ENCODE assay signal across 8 cellular contexts in the genomic region with DNA sequence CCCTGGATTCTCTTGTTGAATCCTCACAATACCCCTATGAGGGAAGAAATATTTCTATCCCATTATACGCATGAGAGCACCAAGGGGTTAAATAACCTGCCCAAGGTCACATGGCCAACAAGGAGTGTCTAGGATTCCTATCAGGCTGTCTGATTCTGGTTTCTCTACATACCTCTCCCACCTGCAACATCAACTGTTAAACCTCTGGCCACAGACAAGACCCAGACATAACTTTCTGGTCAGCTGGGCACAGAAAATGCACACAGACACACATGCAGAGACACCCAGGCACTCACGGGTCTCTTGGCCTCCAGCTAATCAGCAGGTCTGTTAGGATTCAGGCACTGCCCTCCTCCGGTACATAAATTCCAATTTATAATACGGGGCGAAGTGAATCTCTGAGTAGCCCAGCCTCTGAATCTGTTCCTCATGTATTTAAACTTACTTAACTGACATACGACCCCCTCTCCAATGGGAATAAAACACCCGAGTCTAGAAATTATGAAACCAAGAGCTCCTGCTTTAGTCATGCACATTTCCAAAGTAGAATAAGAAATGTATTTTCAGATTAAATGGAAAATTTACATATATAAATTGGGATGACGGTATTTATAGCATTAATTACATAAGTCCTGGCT. TPM values are rescaled to one million over a fixed set of nuclear protein-coding genes. Genes with fewer than 3 reads are reported as not detected.
DNase-seq lines count a peak whose midpoint lies in the region; ATAC-seq and TF ChIP-seq lines count a peak whose summit lies in the region.

No MANE protein-coding gene starts in this region.

- H3K27me3 Mint-ChIP-seq in Caco-2 (ENCODE audit: insufficient read depth, unreplicated experiment) (no peaks in the 10 kb centered on the region), osteocyte (ENCODE audit: unreplicated experiment) (no peaks in the 10 kb centered on the region)

- TF ChIP-seq CTCF in Caco-2 (IDR thresholded peaks at IDR 0.05; ENCODE audit: insufficient read depth in 1 of 2, low read depth in 1 of 2, low read length in 1 of 2, severe bottlenecking in 1 of 2, unreplicated experiment in 1 of 2), result no peak
- no peak for TF ChIP-seq CTCF in Peyer's patch (IDR thresholded peaks at IDR 0.05)
- TF ChIP-seq CTCF in epithelial cell of proximal tubule (conservative IDR thresholded peaks at IDR 0.05; ENCODE audit: low read depth, low read length), result no peak
- TF ChIP-seq CTCF in osteocyte (IDR thresholded peaks at IDR 0.05), result no peak

- H3K27me3 ChIP-seq in Caco-2 (replicated peaks; ENCODE audit: control insufficient read depth, insufficient read depth, low read length) (no peaks in the 10 kb centered on the region), Peyer's patch (no peaks in the 10 kb centered on the region)

- H3K4me3 ChIP-seq in Caco-2 (ENCODE audit: low read depth, low read length) (peak overlapping the region; percentile 87), Peyer's patch (peak overlapping the region in 3 of 4 donors; percentile 81 to 98 (median 91)), epithelial cell of proximal tubule (ENCODE audit: low read depth, low read length) (peak overlapping the region; percentile 86)

- peaks cover 43% of the 10 kb centered on the region for H3K4me1 ChIP-seq in Caco-2
- H3K4me1 ChIP-seq in Peyer's patch, result peaks cover 0 to 39% (median 7%) of the 10 kb centered on the region in 4 donors

- POLR2A ChIA-PET in Caco-2 (lab: Charles Lee), result no interaction called here

- H3K4me3 Mint-ChIP-seq in Caco-2 (ENCODE audit: unreplicated experiment) (peak overlapping the region; percentile 73), osteocyte (ENCODE audit: unreplicated experiment) (peak overlapping the region; percentile 76)

- peak; percentile 55 to 56 for DNase-seq in Caco-2
- DNase-seq in Peyer's patch, result peak in 1 of 3 donors; percentile 41
- peak; percentile 36 for DNase-seq in epithelial cell of proximal tubule (ENCODE audit: low read depth)
- DNase-seq in osteocyte (ENCODE audit: extremely low spot score, unreplicated experiment), result no peak
- no peak for DNase-seq in NCI-H345 treated with DMSO at 0.1 percent for 48 hours (lab: John Stamatoyannopoulos, UW; ENCODE audit: unreplicated experiment)
- no peak for DNase-seq in stimulated activated CD4-positive, alpha-beta T cell treated with anti-CD3 and anti-CD28 coated beads, Interleukin-15, amount 100 ng/mL, for 24 hours
- no peak for DNase-seq in DMS153 treated with DMSO at 0.1 percent for 48 hours (lab: John Stamatoyannopoulos, UW; ENCODE audit: unreplicated experiment)

- CTCF ChIA-PET in Caco-2 (lab: Charles Lee), result interaction anchor here (1.0 to 2.7 kb wide), 2 partner anchors 20 to 32 kb away, joined by 3 to 9 read pairs; no protein-coding TSS in a partner anchor

- H3K9me3 Mint-ChIP-seq in Caco-2 (ENCODE audit: unreplicated experiment), result no peaks in the 10 kb centered on the region
- H3K9me3 Mint-ChIP-seq in osteocyte (ENCODE audit: unreplicated experiment), result no peaks in the 10 kb centered on the region

- H3K9me3 ChIP-seq in Caco-2 (no peaks in the 10 kb centered on the region), Peyer's patch (no peaks in the 10 kb centered on the region)

- BruUV-seq in Caco-2 (replicated peaks; lab: Mats Ljungman, UMichigan), result TSS peak; percentile 57

- H3K4me1 Mint-ChIP-seq in Caco-2 (ENCODE audit: low read depth, unreplicated experiment) (peaks cover 26% of the 10 kb centered on the region), osteocyte (ENCODE audit: unreplicated experiment) (peaks cover 40% of the 10 kb centered on the region)

- H3K36me3 ChIP-seq in Caco-2 (ENCODE audit: control insufficient read depth, insufficient read depth, low read length) (no peaks in the 10 kb centered on the region), Peyer's patch (no peaks in the 10 kb centered on the region)

- H3K36me3 Mint-ChIP-seq in Caco-2 (ENCODE audit: insufficient read depth, unreplicated experiment) (peaks cover 5% of the 10 kb centered on the region), osteocyte (ENCODE audit: unreplicated experiment) (no peaks in the 10 kb centered on the region)

- intact Hi-C loops in Caco-2 (cut with micrococcal nuclease; ENCODE audit: unreplicated experiment), result loop anchor here (2.0 kb wide), 2 partner anchors 31 to 45 kb away; no protein-coding TSS in a partner anchor

- ATAC-seq in activated CD4-positive, CD25-positive, alpha-beta regulatory T cell treated with anti-CD3 and anti-CD28 coated beads, Interleukin-2, amount 50 U/mL, for 24 hours, result no peak

- TF ChIP-seq POLR2A in Peyer's patch (IDR thresholded peaks at IDR 0.05), result no peak

- H3K27ac ChIP-seq in Peyer's patch, result peak overlapping the region in 2 of 4 donors; percentile 3 to 63

- peak overlapping the region; percentile 46 for H3K27ac Mint-ChIP-seq in Caco-2 (ENCODE audit: unreplicated experiment)
- H3K27ac Mint-ChIP-seq in osteocyte (ENCODE audit: unreplicated experiment), result peak overlapping the region; percentile 64

RNA-seq across cellular contexts. Expression of gene SEPTIN8, which starts 1.5 kb away (rescaled TPM):
- total RNA-seq in Caco-2 (2022) (54.0 and 60.7 TPM in 2 replicates), Peyer's patch (10 to 100 TPM; 33.6 to 85.8 (median 56.2) TPM), epithelial cell of proximal tubule (38.1 and 51.5 TPM in 2 replicates), osteocyte (57.9 and 60.2 TPM in 2 replicates)

RNA-seq across cellular contexts. Expression of gene CCNI2, which starts 28.3 kb away (rescaled TPM):
- total RNA-seq in Caco-2 (2022) (0.18 TPM in 1 of 2 replicates, not detected in the other), Peyer's patch (10 to 100 TPM in 2 of 4 donors, 1 to 10 TPM in 2; 7.1 to 30.8 (median 11.7) TPM), epithelial cell of proximal tubule (1.1 and 3.8 TPM in 2 replicates), osteocyte (not detected in 2 replicates)

RNA-seq across cellular contexts. Expression of gene SOWAHA, which starts 37.5 kb away (rescaled TPM):
- 3.7 and 4.1 TPM in 2 replicates for total RNA-seq in Caco-2 (2022)
- 100 to 1,000 TPM in 2 of 4 donors, 10 to 100 TPM in 2; 13.2 to 128 (median 97.5) TPM for total RNA-seq in Peyer's patch
- 0.06 and 0.22 TPM in 2 replicates for total RNA-seq in epithelial cell of proximal tubule
- total RNA-seq in osteocyte, result not detected in 2 replicates

RNA-seq across cellular contexts. Expression of gene KIF3A, which starts 38.2 kb away (rescaled TPM):
- 12.7 and 15.3 TPM in 2 replicates for total RNA-seq in Caco-2 (2022)
- total RNA-seq in Peyer's patch, result 10 to 100 TPM in 1 of 4 donors, 1 to 10 TPM in 3; 1.5 to 32.2 (median 4.0) TPM
- total RNA-seq in epithelial cell of proximal tubule, result 5.4 and 7.6 TPM in 2 replicates
- 15.3 and 21.9 TPM in 2 replicates for total RNA-seq in osteocyte

RNA-seq across cellular contexts. Expression of gene SHROOM1, which starts 54.9 kb away (rescaled TPM):
- total RNA-seq in Caco-2 (2022) (15.9 and 17.4 TPM in 2 replicates), Peyer's patch (100 to 1,000 TPM in 2 of 4 donors, 10 to 100 TPM in 2; 14.9 to 200 (median 95.3) TPM), epithelial cell of proximal tubule (6.3 and 8.0 TPM in 2 replicates), osteocyte (3.2 and 4.5 TPM in 2 replicates)

Comparison
In these comparisons a context has a peak if more than half of its experiments do, and no peak if none do; other contexts are left out.
1. DNase-seq: peak in Caco-2 (2 of 2) and epithelial cell of proximal tubule (single experiment); none in osteocyte (single experiment), NCI-H345 treated with DMSO at 0.1 percent for 48 hours (single experiment), stimulated activated CD4-positive, alpha-beta T cell treated with anti-CD3 and anti-CD28 coated beads, Interleukin-15, amount 100 ng/mL, for 24 hours (single experiment) and DMS153 treated with DMSO at 0.1 percent for 48 hours (single experiment).
2. Peak in every context shown above with its lines, with median percentiles within 50 percentile points of each other: H3K4me3 ChIP-seq.